4 cellular contexts compared by ENCODE assay signal in the genomic region with DNA sequence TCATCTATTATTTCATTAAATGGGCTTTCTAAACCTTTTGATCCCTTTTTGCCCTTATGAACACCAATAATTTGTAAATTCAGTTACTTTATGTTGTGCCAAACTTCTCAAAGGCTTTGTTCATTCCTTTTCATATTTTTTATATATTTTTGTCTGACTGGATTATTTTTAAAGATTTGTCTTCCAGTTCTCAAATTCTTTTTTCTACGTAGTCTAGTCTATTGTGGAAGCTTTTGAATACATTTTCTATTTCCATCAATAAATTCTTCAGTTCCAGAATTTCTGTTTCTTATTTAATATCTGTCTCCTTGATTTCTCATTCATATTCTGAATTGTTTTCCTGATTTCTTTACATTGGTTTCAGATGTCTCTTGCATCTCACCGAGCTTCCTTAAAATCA.
TF ChIP-seq lines count a peak whose summit lies in the region.

No MANE protein-coding gene starts in this region.

TF ChIP-seq in SK-N-SH treated with all-trans-retinoic acid at 6 μM for 48 hours, 23 proteins besides CTCF, POLR2A, EP300 and RAD21 (continued from another document):
- TF ChIP-seq, protein P1, sequence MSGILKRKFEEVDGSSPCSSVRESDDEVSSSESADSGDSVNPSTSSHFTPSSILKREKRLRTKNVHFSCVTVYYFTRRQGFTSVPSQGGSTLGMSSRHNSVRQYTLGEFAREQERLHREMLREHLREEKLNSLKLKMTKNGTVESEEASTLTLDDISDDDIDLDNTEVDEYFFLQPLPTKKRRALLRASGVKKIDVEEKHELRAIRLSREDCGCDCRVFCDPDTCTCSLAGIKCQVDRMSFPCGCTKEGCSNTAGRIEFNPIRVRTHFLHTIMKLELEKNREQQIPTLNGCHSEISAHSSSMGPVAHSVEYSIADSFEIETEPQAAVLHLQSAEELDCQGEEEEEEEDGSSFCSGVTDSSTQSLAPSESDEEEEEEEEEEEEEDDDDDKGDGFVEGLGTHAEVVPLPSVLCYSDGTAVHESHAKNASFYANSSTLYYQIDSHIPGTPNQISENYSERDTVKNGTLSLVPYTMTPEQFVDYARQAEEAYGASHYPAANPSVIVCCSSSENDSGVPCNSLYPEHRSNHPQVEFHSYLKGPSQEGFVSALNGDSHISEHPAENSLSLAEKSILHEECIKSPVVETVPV (CRISPR knock-in tag; IDR thresholded peaks at IDR 0.05) = no peak
- no peak for TF ChIP-seq GLIS3 (CRISPR knock-in tag; IDR thresholded peaks at IDR 0.05)
- TF ChIP-seq ZFP30 (CRISPR knock-in tag; IDR thresholded peaks at IDR 0.05) = peak; percentile 86

TF ChIP-seq in SK-N-SH, 30 proteins besides CTCF, POLR2A, EP300 and RAD21 (continued from another document and continues in another):
- TF ChIP-seq, protein P2, sequence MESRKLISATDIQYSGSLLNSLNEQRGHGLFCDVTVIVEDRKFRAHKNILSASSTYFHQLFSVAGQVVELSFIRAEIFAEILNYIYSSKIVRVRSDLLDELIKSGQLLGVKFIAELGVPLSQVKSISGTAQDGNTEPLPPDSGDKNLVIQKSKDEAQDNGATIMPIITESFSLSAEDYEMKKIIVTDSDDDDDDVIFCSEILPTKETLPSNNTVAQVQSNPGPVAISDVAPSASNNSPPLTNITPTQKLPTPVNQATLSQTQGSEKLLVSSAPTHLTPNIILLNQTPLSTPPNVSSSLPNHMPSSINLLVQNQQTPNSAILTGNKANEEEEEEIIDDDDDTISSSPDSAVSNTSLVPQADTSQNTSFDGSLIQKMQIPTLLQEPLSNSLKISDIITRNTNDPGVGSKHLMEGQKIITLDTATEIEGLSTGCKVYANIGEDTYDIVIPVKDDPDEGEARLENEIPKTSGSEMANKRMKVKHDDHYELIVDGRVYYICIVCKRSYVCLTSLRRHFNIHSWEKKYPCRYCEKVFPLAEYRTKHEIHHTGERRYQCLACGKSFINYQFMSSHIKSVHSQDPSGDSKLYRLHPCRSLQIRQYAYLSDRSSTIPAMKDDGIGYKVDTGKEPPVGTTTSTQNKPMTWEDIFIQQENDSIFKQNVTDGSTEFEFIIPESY (IDR thresholded peaks at IDR 0.05; ENCODE audit: borderline replicate concordance, low read depth) = no peak
- TF ChIP-seq RCOR1 (IDR thresholded peaks at IDR 0.05; ENCODE audit: low read length) = no peak
- no peak for TF ChIP-seq POLR2AphosphoS5 (IDR thresholded peaks at IDR 0.05; ENCODE audit: low read depth, low read length)
- no peak for TF ChIP-seq JUND (IDR thresholded peaks at IDR 0.05)
- TF ChIP-seq NRF1 (IDR thresholded peaks at IDR 0.05; ENCODE audit: low read depth, low read length) = no peak
- TF ChIP-seq GABPA (IDR thresholded peaks at IDR 0.05; ENCODE audit: low read depth) = no peak
- TF ChIP-seq EZH2phosphoT487 (IDR thresholded peaks at IDR 0.05; ENCODE audit: borderline replicate concordance, low read depth) = no peak
- no peak for TF ChIP-seq RXRA (IDR thresholded peaks at IDR 0.05; ENCODE audit: borderline replicate concordance, low read depth)
- TF ChIP-seq FOSL2 (IDR thresholded peaks at IDR 0.05; ENCODE audit: borderline replicate concordance, low read depth) = no peak
- TF ChIP-seq, protein P3, sequence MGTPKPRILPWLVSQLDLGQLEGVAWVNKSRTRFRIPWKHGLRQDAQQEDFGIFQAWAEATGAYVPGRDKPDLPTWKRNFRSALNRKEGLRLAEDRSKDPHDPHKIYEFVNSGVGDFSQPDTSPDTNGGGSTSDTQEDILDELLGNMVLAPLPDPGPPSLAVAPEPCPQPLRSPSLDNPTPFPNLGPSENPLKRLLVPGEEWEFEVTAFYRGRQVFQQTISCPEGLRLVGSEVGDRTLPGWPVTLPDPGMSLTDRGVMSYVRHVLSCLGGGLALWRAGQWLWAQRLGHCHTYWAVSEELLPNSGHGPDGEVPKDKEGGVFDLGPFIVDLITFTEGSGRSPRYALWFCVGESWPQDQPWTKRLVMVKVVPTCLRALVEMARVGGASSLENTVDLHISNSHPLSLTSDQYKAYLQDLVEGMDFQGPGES (IDR thresholded peaks at IDR 0.05; ENCODE audit: low read depth, low read length) = no peak
- TF ChIP-seq, protein P4, sequence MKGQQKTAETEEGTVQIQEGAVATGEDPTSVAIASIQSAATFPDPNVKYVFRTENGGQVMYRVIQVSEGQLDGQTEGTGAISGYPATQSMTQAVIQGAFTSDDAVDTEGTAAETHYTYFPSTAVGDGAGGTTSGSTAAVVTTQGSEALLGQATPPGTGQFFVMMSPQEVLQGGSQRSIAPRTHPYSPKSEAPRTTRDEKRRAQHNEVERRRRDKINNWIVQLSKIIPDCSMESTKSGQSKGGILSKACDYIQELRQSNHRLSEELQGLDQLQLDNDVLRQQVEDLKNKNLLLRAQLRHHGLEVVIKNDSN (IDR thresholded peaks at IDR 0.05; ENCODE audit: borderline replicate concordance, low read depth) = no peak
- no peak for TF ChIP-seq TCF12 (IDR thresholded peaks at IDR 0.05)
- no peak for TF ChIP-seq TAF1 (IDR thresholded peaks at IDR 0.05; ENCODE audit: borderline replicate concordance, low read depth, low read length)
- TF ChIP-seq, protein P5, sequence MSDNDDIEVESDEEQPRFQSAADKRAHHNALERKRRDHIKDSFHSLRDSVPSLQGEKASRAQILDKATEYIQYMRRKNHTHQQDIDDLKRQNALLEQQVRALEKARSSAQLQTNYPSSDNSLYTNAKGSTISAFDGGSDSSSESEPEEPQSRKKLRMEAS (IDR thresholded peaks at IDR 0.05; ENCODE audit: low read depth) = no peak
- TF ChIP-seq RFX5 (IDR thresholded peaks at IDR 0.05; ENCODE audit: low read length) = no peak
- no peak for TF ChIP-seq YY1 (IDR thresholded peaks at IDR 0.05; ENCODE audit: low read depth)
- no peak for TF ChIP-seq SMC3 (IDR thresholded peaks at IDR 0.05; ENCODE audit: low read depth, low read length)

TF ChIP-seq in HEK293, 187 proteins besides CTCF, POLR2A, EP300 and RAD21 (continued from another document):
- TF ChIP-seq, protein P6, sequence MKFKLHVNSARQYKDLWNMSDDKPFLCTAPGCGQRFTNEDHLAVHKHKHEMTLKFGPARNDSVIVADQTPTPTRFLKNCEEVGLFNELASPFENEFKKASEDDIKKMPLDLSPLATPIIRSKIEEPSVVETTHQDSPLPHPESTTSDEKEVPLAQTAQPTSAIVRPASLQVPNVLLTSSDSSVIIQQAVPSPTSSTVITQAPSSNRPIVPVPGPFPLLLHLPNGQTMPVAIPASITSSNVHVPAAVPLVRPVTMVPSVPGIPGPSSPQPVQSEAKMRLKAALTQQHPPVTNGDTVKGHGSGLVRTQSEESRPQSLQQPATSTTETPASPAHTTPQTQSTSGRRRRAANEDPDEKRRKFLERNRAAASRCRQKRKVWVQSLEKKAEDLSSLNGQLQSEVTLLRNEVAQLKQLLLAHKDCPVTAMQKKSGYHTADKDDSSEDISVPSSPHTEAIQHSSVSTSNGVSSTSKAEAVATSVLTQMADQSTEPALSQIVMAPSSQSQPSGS (tag by site-specific recombination; IDR thresholded peaks at IDR 0.05; ENCODE audit: low read depth) = no peak
- no peak for TF ChIP-seq ZNF266 (tag by site-specific recombination; IDR thresholded peaks at IDR 0.05; ENCODE audit: low read depth)

TF ChIP-seq in K562, 482 proteins besides CTCF, POLR2A, EP300 and RAD21 (continued from another document):
- TF ChIP-seq ZFP30 (CRISPR knock-in tag; IDR thresholded peaks at IDR 0.05; ENCODE audit: borderline replicate concordance) = peak; percentile 97
TF ChIP-seq in K562: peak in this region for 1.
